Comparison of ENCODE assay signal across 17 cellular contexts in genomic region chr12:11718105-11718504, GRCh38.
A peak's percentile ranks its signal among the peaks of the same experiment; 100 is the strongest.
DNase-seq lines count a peak whose midpoint lies in the region; ATAC-seq and TF ChIP-seq lines count a peak whose summit lies in the region.
"Had no signal": no experiment of that assay in that cellular context is flagged by ENCODE, and none has a peak within 500 bp of the region (broad histone marks: within the 10 kb centered on the region; RNA-seq: fewer than 3 reads in every experiment).

No MANE protein-coding gene starts in this region.

- WGBS in mesodermal cell (ENCODE audit: insufficient coverage in 2 of 2), 2 experiments: 100% methylated on average over 1 to 2 of the region's 3 CpGs

- H3K9me3 Mint-ChIP-seq in dendritic cell treated with granulocyte-macrophage colony-stimulating factor and Interleukin-4, amounts not matched to agents 40 ng/mL and 50 ng/mL, for 4 days: no peaks in the 10 kb centered on the region
- H3K9me3 Mint-ChIP-seq in stimulated activated naive B cell treated with anti-CD40 and anti-IgM and Interleukin-4, amounts not matched to agents 10 μg/mL and 1 μg/mL and 100 μg/mL, for 72 hours: no peaks in the 10 kb centered on the region

- ATAC-seq in RWPE2 (ENCODE audit: low read depth) (no peak), HG03135 (IDR thresholded peaks at IDR 0.05; ENCODE audit: unreplicated experiment) (no peak), HG03457 (IDR thresholded peaks at IDR 0.05; ENCODE audit: unreplicated experiment) (no peak)
- no peak for ATAC-seq in stimulated activated naive B cell treated with anti-CD40 and anti-IgM and Interleukin-4, amounts not matched to agents 10 μg/mL and 1 μg/mL and 100 μg/mL, for 72 hours (replicated peaks)
- ATAC-seq: activated CD8-positive, alpha-beta memory T cell treated with anti-CD3 and anti-CD28 coated beads, Interleukin-2, amount 10 ng/mL, durations not matched to agents 7 days and 5 days had no signal

- H3K4me3 ChIP-seq in RWPE2 (ENCODE audit: severe bottlenecking) (no peak overlapping the region), mesodermal cell (ENCODE audit: extremely low read depth, insufficient read depth, low read length, poor library complexity, severe bottlenecking) (no peak overlapping the region)

- H3K27ac Mint-ChIP-seq in dendritic cell treated with granulocyte-macrophage colony-stimulating factor and Interleukin-4, amounts not matched to agents 40 ng/mL and 50 ng/mL, for 4 days: peak overlapping the region; percentile 55
- H3K27ac Mint-ChIP-seq in stimulated activated naive B cell treated with anti-CD40 and anti-IgM and Interleukin-4, amounts not matched to agents 10 μg/mL and 1 μg/mL and 100 μg/mL, for 72 hours: peak overlapping the region; percentile 60
- H3K27ac Mint-ChIP-seq: activated CD8-positive, alpha-beta memory T cell treated with anti-CD3 and anti-CD28 coated beads, Interleukin-2, amount 10 ng/mL, durations not matched to agents 7 days and 5 days had no signal

- peak overlapping the region; percentile 55 for H3K27ac ChIP-seq in RWPE2 (ENCODE audit: poor library complexity, severe bottlenecking)
- H3K27ac ChIP-seq in mesodermal cell (ENCODE audit: low read depth, low read length, severe bottlenecking): peak overlapping the region; percentile 92
- H3K27ac ChIP-seq: parathyroid adenoma had no signal

- H3K9me3 ChIP-seq in RWPE2 (ENCODE audit: severe bottlenecking) (no peaks in the 10 kb centered on the region), mesodermal cell (ENCODE audit: control insufficient read depth, low read length) (no peaks in the 10 kb centered on the region)

- H3K36me3 ChIP-seq in RWPE2 (ENCODE audit: low read depth): no peaks in the 10 kb centered on the region
- H3K36me3 ChIP-seq in mesodermal cell (ENCODE audit: control insufficient read depth, insufficient read depth, low read length): peaks cover 24% of the 10 kb centered on the region

- intact Hi-C loops in dendritic cell treated with granulocyte-macrophage colony-stimulating factor and Interleukin-4, amounts not matched to agents 40 ng/mL and 50 ng/mL, for 4 days (cut with micrococcal nuclease): no loop called here

- H3K4me1 ChIP-seq in RWPE2 (ENCODE audit: insufficient read depth, poor library complexity, severe bottlenecking): peaks cover 14% of the 10 kb centered on the region
- H3K4me1 ChIP-seq in mesodermal cell (ENCODE audit: control insufficient read depth, insufficient read depth, low read length, poor library complexity, severe bottlenecking): peaks cover 42% of the 10 kb centered on the region

- H3K4me1 Mint-ChIP-seq in dendritic cell treated with granulocyte-macrophage colony-stimulating factor and Interleukin-4, amounts not matched to agents 40 ng/mL and 50 ng/mL, for 4 days (ENCODE audit: low read depth): peaks cover 80% of the 10 kb centered on the region
- H3K4me1 Mint-ChIP-seq in stimulated activated naive B cell treated with anti-CD40 and anti-IgM and Interleukin-4, amounts not matched to agents 10 μg/mL and 1 μg/mL and 100 μg/mL, for 72 hours: peaks cover 30 to 63% of the 10 kb centered on the region in 2 donors

- H3K27me3 ChIP-seq in RWPE2 (ENCODE audit: insufficient read depth, poor library complexity, severe bottlenecking): no peaks in the 10 kb centered on the region

- peaks cover 96% of the 10 kb centered on the region for H3K36me3 Mint-ChIP-seq in dendritic cell treated with granulocyte-macrophage colony-stimulating factor and Interleukin-4, amounts not matched to agents 40 ng/mL and 50 ng/mL, for 4 days (ENCODE audit: low read depth)
- H3K36me3 Mint-ChIP-seq in stimulated activated naive B cell treated with anti-CD40 and anti-IgM and Interleukin-4, amounts not matched to agents 10 μg/mL and 1 μg/mL and 100 μg/mL, for 72 hours: peaks cover 38 to 61% of the 10 kb centered on the region in 2 donors

- DNase-seq in RWPE2 (ENCODE audit: low spot score) (no peak), Kasumi-1 (lab: John Stamatoyannopoulos, UW) (no peak)
- no peak for DNase-seq in stimulated activated naive B cell treated with anti-CD40 and anti-IgM and Interleukin-4, amounts not matched to agents 10 μg/mL and 1 μg/mL and 100 μg/mL, for 72 hours
- DNase-seq in stimulated activated CD4-positive, alpha-beta T cell treated with anti-CD3 and anti-CD28 coated beads, Interleukin-1b, Interleukin-23, amount 100 ng/mL, for 48 hours: no peak
- DNase-seq: activated CD4-positive, alpha-beta T cell treated with anti-CD3 and anti-CD28 coated beads for 1 hour; activated CD8-positive, alpha-beta memory T cell treated with anti-CD3 and anti-CD28 coated beads, Interleukin-2, amount 10 ng/mL, durations not matched to agents 7 days and 5 days; central memory CD4-positive, alpha-beta T cell; effector memory CD4-positive, alpha-beta T cell; NCI-H1417 treated with DMSO at 0.1 percent for 48 hours; NCI-H82; stimulated activated CD4-positive, alpha-beta T cell treated with anti-CD3 and anti-CD28 coated beads, Interleukin-4, amount 100 ng/mL, for 4 hours; T1000 had no signal

- no peaks in the 10 kb centered on the region for H3K27me3 Mint-ChIP-seq in dendritic cell treated with granulocyte-macrophage colony-stimulating factor and Interleukin-4, amounts not matched to agents 40 ng/mL and 50 ng/mL, for 4 days
- H3K27me3 Mint-ChIP-seq in stimulated activated naive B cell treated with anti-CD40 and anti-IgM and Interleukin-4, amounts not matched to agents 10 μg/mL and 1 μg/mL and 100 μg/mL, for 72 hours: no peaks in the 10 kb centered on the region
- H3K27me3 Mint-ChIP-seq: activated CD8-positive, alpha-beta memory T cell treated with anti-CD3 and anti-CD28 coated beads, Interleukin-2, amount 10 ng/mL, durations not matched to agents 7 days and 5 days had no signal

- no peak for TF ChIP-seq CTCF in RWPE2 (IDR thresholded peaks at IDR 0.05; ENCODE audit: poor library complexity, severe bottlenecking)

- H3K4me3 Mint-ChIP-seq in dendritic cell treated with granulocyte-macrophage colony-stimulating factor and Interleukin-4, amounts not matched to agents 40 ng/mL and 50 ng/mL, for 4 days: no peak overlapping the region
- no peak overlapping the region for H3K4me3 Mint-ChIP-seq in stimulated activated naive B cell treated with anti-CD40 and anti-IgM and Interleukin-4, amounts not matched to agents 10 μg/mL and 1 μg/mL and 100 μg/mL, for 72 hours
- H3K4me3 Mint-ChIP-seq: activated CD8-positive, alpha-beta memory T cell treated with anti-CD3 and anti-CD28 coated beads, Interleukin-2, amount 10 ng/mL, durations not matched to agents 7 days and 5 days had no signal
